21 cellular contexts compared by ENCODE assay signal in the genomic region with DNA sequence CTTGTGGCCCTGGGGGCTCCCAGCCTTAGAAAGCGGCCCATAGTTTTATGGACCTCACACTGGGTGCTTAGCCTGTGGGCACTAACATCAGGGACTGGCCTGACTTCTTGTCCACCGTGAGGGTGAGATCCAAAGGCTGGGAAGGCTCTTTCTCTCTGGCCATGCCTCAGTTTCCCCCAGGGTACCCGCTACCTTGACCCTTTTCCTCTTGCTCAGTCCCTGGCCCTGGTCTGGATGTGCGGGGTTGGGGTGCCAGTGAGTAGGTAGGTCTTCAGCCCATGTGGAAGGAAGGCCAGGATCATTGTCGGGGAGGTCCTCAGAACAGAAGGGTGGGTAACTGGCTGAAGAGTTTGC. TPM values are rescaled to one million over a fixed set of nuclear protein-coding genes. Genes with fewer than 3 reads are reported as not detected.
DNase-seq lines count a peak whose midpoint lies in the region; ATAC-seq, FAIRE-seq and TF ChIP-seq lines count a peak whose summit lies in the region.
"Had no signal": no experiment of that assay in that cellular context is flagged by ENCODE, and none has a peak within 500 bp of the region (broad histone marks: within the 10 kb centered on the region; RNA-seq: fewer than 3 reads in every experiment).

No MANE protein-coding gene starts in this region.

- POLR2A ChIA-PET in HepG2 (lab: Yijun Ruan, JAX), result no interaction called here

- H3K4me1 ChIP-seq in HepG2 (ENCODE audit: insufficient read depth, low read length), result peaks cover 14% of the 10 kb centered on the region
- peaks cover 0 to 12% (median 3%) of the 10 kb centered on the region in 4 donors for H3K4me1 ChIP-seq in right lobe of liver
- H3K4me1 ChIP-seq in RWPE2 (ENCODE audit: insufficient read depth, poor library complexity, severe bottlenecking), result no peaks in the 10 kb centered on the region
- H3K4me1 ChIP-seq: uterus had no signal

- intact Hi-C loops in HepG2 (cut with micrococcal nuclease; ENCODE audit: unreplicated experiment), result loop anchor here (2.0 to 5.0 kb wide), 4 partner anchors 32 to 87 kb away; a partner anchor contains a TSS
- intact Hi-C loops in right lobe of liver (cut with DNase I), result no loop called here

- CTCF ChIA-PET in HepG2 (lab: Yijun Ruan, JAX; ENCODE audit: low intra/inter-chr PET ratio, low total read pairs), result interaction anchor here (0.9 to 2.4 kb wide), 5 partner anchors 24 to 86 kb away, joined by 3 to 31 read pairs (median 4); a partner anchor contains a TSS

- H3K36me3 Mint-ChIP-seq in glutamatergic neuron (ENCODE audit: unreplicated experiment), result no peaks in the 10 kb centered on the region
- peaks cover 2 to 3% of the 10 kb centered on the region in 2 donors for H3K36me3 Mint-ChIP-seq in stimulated activated naive B cell treated with anti-CD40 and anti-IgM and Interleukin-4, amounts not matched to agents 10 μg/mL and 1 μg/mL and 100 μg/mL, for 72 hours
- H3K36me3 Mint-ChIP-seq: WTC11 had no signal

- no peak for TF ChIP-seq RAD21 in HepG2 (CRISPR knock-in tag; IDR thresholded peaks at IDR 0.05)

- peaks cover 6% of the 10 kb centered on the region for H3K9me3 Mint-ChIP-seq in glutamatergic neuron (ENCODE audit: unreplicated experiment)
- no peaks in the 10 kb centered on the region for H3K9me3 Mint-ChIP-seq in stimulated activated naive B cell treated with anti-CD40 and anti-IgM and Interleukin-4, amounts not matched to agents 10 μg/mL and 1 μg/mL and 100 μg/mL, for 72 hours
- H3K9me3 Mint-ChIP-seq: activated CD4-positive, alpha-beta memory T cell treated with anti-CD3 and anti-CD28 coated beads, Interleukin-2, amount 10 ng/mL, durations not matched to agents 7 days and 5 days; stimulated activated effector memory CD8-positive, alpha-beta T cell treated with anti-CD3 and anti-CD28 coated beads, Interleukin-12 subunit alpha, Interleukin-12 subunit beta, amount 100 ng/mL, for 72 hours had no signal

- H3K4me2 ChIP-seq in HepG2 (ENCODE audit: low read depth, low read length), result no peak overlapping the region
- H3K4me2 ChIP-seq: BLaER1 treated with 17β-estradiol and CSF1 and Interleukin-3, amounts not matched to agents 10 nM and 100 nM had no signal

- H3K4me3 ChIP-seq in HepG2 (replicated peaks in 1 of 3; ENCODE audit: insufficient read depth in 1 of 3, low read depth in 2 of 3, low read length in 3 of 3) (no peak overlapping the region), right lobe of liver (no peak overlapping the region), RWPE2 (ENCODE audit: severe bottlenecking) (no peak overlapping the region)
- H3K4me3 ChIP-seq: BLaER1 treated with 17β-estradiol and CSF1 and Interleukin-3, amounts not matched to agents 10 nM and 100 nM; Peyer's patch; psoas muscle; skin epidermis; uterus had no signal

- H3K27me3 ChIP-seq in HepG2 (ENCODE audit: control insufficient read depth in 1 of 2, insufficient read depth in 2 of 2, low read length in 2 of 2) (no peaks in the 10 kb centered on the region), right lobe of liver (no peaks in the 10 kb centered on the region), RWPE2 (ENCODE audit: insufficient read depth, poor library complexity, severe bottlenecking) (no peaks in the 10 kb centered on the region)
- H3K27me3 ChIP-seq: BLaER1 treated with 17β-estradiol and CSF1 and Interleukin-3, amounts not matched to agents 10 nM and 100 nM; Peyer's patch; uterus had no signal

- 53% methylated on average over 3 of the region's 5 CpGs for whole genome bisulfite sequencing in HepG2 (ENCODE audit: low lambda C conversion rate)
- WGBS in right lobe of liver (ENCODE audit: insufficient coverage, low coverage, low lambda C conversion rate, missing lambda C conversion rate), result 6% methylated on average over 2 of the region's 5 CpGs

- no peaks in the 10 kb centered on the region for H3K4me1 Mint-ChIP-seq in glutamatergic neuron (ENCODE audit: low read depth, unreplicated experiment)
- H3K4me1 Mint-ChIP-seq in stimulated activated naive B cell treated with anti-CD40 and anti-IgM and Interleukin-4, amounts not matched to agents 10 μg/mL and 1 μg/mL and 100 μg/mL, for 72 hours, result peaks cover 21 to 27% of the 10 kb centered on the region in 2 donors

- in situ Hi-C loops in HepG2 (cut with HindIII; ENCODE audit: extremely low pct_ligation_motif_present, low pct_unique_long_range_greater_than_20kb), result loop anchor here (5.0 kb wide), 2 partner anchors 37 to 88 kb away; no protein-coding TSS in a partner anchor

- peaks cover 5% of the 10 kb centered on the region for H3K79me2 ChIP-seq in HepG2 (ENCODE audit: insufficient read depth, low read length)

- ATAC-seq in HepG2 (no peak), right lobe of liver (no peak), RWPE2 (ENCODE audit: low read depth) (no peak), GM21381 (IDR thresholded peaks at IDR 0.05; ENCODE audit: unreplicated experiment) (no peak)
- no peak for ATAC-seq in stimulated activated naive B cell treated with anti-CD40 and anti-IgM and Interleukin-4, amounts not matched to agents 10 μg/mL and 1 μg/mL and 100 μg/mL, for 72 hours (replicated peaks)

- no peak overlapping the region for H3K27ac Mint-ChIP-seq in glutamatergic neuron (ENCODE audit: unreplicated experiment)
- peak overlapping the region; percentile 28 for H3K27ac Mint-ChIP-seq in stimulated activated naive B cell treated with anti-CD40 and anti-IgM and Interleukin-4, amounts not matched to agents 10 μg/mL and 1 μg/mL and 100 μg/mL, for 72 hours
- H3K27ac Mint-ChIP-seq: activated CD4-positive, alpha-beta memory T cell treated with anti-CD3 and anti-CD28 coated beads, Interleukin-2, amount 10 ng/mL, durations not matched to agents 7 days and 5 days; stimulated activated effector memory CD8-positive, alpha-beta T cell treated with anti-CD3 and anti-CD28 coated beads, Interleukin-12 subunit alpha, Interleukin-12 subunit beta, amount 100 ng/mL, for 72 hours; WTC11 had no signal

- H3K27ac ChIP-seq in HepG2 (ENCODE audit: extremely low read length, insufficient read depth, low read length), result no peak overlapping the region
- no peak overlapping the region for H3K27ac ChIP-seq in right lobe of liver
- no peak overlapping the region for H3K27ac ChIP-seq in RWPE2 (ENCODE audit: poor library complexity, severe bottlenecking)
- H3K27ac ChIP-seq: BLaER1 treated with 17β-estradiol and CSF1 and Interleukin-3, amounts not matched to agents 10 nM and 100 nM; Peyer's patch; psoas muscle; skin epidermis; uterus had no signal

- TF ChIP-seq CTCF in HepG2 (CRISPR knock-in tag; IDR thresholded peaks at IDR 0.05) (no peak), right lobe of liver (IDR thresholded peaks at IDR 0.05) (no peak), RWPE2 (IDR thresholded peaks at IDR 0.05; ENCODE audit: poor library complexity, severe bottlenecking) (peak; percentile 67), glutamatergic neuron (IDR thresholded peaks at IDR 0.05; ENCODE audit: partially characterized antibody, unreplicated experiment) (peak; percentile 43)

- BruUV-seq in HepG2 (replicated peaks; lab: Mats Ljungman, UMichigan), result no TSS peak

- DNase-seq in HepG2 (ENCODE audit: low spot score) (no peak), right lobe of liver (no peak), RWPE2 (ENCODE audit: low spot score) (no peak), glutamatergic neuron (no peak), NCI-H1694 treated with DMSO at 0.1 percent for 48 hours (lab: John Stamatoyannopoulos, UW) (no peak), HUDEP-2 (lab: John Stamatoyannopoulos, UW; ENCODE audit: unreplicated experiment in 76 of 76) (no peak)
- no peak for DNase-seq in stimulated activated naive B cell treated with anti-CD40 and anti-IgM and Interleukin-4, amounts not matched to agents 10 μg/mL and 1 μg/mL and 100 μg/mL, for 72 hours
- DNase-seq: NCI-H2081 treated with DMSO at 0.1 percent for 48 hours had no signal

- peaks cover 9% of the 10 kb centered on the region for H3K27me3 Mint-ChIP-seq in glutamatergic neuron (ENCODE audit: unreplicated experiment)
- H3K27me3 Mint-ChIP-seq in stimulated activated naive B cell treated with anti-CD40 and anti-IgM and Interleukin-4, amounts not matched to agents 10 μg/mL and 1 μg/mL and 100 μg/mL, for 72 hours, result peaks cover 0 to 5% of the 10 kb centered on the region in 2 donors
- H3K27me3 Mint-ChIP-seq: activated CD4-positive, alpha-beta memory T cell treated with anti-CD3 and anti-CD28 coated beads, Interleukin-2, amount 10 ng/mL, durations not matched to agents 7 days and 5 days had no signal

- H3K36me3 ChIP-seq in HepG2 (replicated peaks in 1 of 2; ENCODE audit: control insufficient read depth in 1 of 2, insufficient read depth in 2 of 2, low read length in 2 of 2) (no peaks in the 10 kb centered on the region), right lobe of liver (no peaks in the 10 kb centered on the region), RWPE2 (ENCODE audit: low read depth) (peaks cover 4% of the 10 kb centered on the region; the same call in 1 of the 2 replicates)
- H3K36me3 ChIP-seq: BLaER1 treated with 17β-estradiol and CSF1 and Interleukin-3, amounts not matched to agents 10 nM and 100 nM; Peyer's patch; uterus had no signal

- H4K20me1 ChIP-seq in HepG2 (ENCODE audit: insufficient read depth, low read length), result no peaks in the 10 kb centered on the region
- H4K20me1 ChIP-seq: BLaER1 treated with 17β-estradiol and CSF1 and Interleukin-3, amounts not matched to agents 10 nM and 100 nM had no signal

- no peak overlapping the region for H3K4me3 Mint-ChIP-seq in glutamatergic neuron (ENCODE audit: unreplicated experiment)
- no peak overlapping the region for H3K4me3 Mint-ChIP-seq in stimulated activated naive B cell treated with anti-CD40 and anti-IgM and Interleukin-4, amounts not matched to agents 10 μg/mL and 1 μg/mL and 100 μg/mL, for 72 hours
- H3K4me3 Mint-ChIP-seq: activated CD4-positive, alpha-beta memory T cell treated with anti-CD3 and anti-CD28 coated beads, Interleukin-2, amount 10 ng/mL, durations not matched to agents 7 days and 5 days; stimulated activated effector memory CD8-positive, alpha-beta T cell treated with anti-CD3 and anti-CD28 coated beads, Interleukin-12 subunit alpha, Interleukin-12 subunit beta, amount 100 ng/mL, for 72 hours; WTC11 had no signal

- TF ChIP-seq POLR2A in HepG2 (IDR thresholded peaks at IDR 0.05; ENCODE audit: insufficient read depth in 1 of 2, low read depth in 2 of 2, low read length in 2 of 2) (no peak), right lobe of liver (IDR thresholded peaks at IDR 0.05) (no peak)

- no peak for TF ChIP-seq EP300 in HepG2 (IDR thresholded peaks at IDR 0.05; ENCODE audit: low read depth in 2 of 2, low read length in 2 of 2)
- no peak for TF ChIP-seq EP300 in HepG2 (CRISPR knock-in tag; IDR thresholded peaks at IDR 0.05; ENCODE audit: borderline replicate concordance)

- H3K9ac ChIP-seq in HepG2 (ENCODE audit: insufficient read depth, low read depth, low read length), result no peak overlapping the region
- H3K9ac ChIP-seq: BLaER1 treated with 17β-estradiol and CSF1 and Interleukin-3, amounts not matched to agents 10 nM and 100 nM had no signal

- no peak overlapping the region for H2AFZ ChIP-seq in HepG2 (ENCODE audit: low read length)

- H3K9me3 ChIP-seq in HepG2 (ENCODE audit: low read length) (no peaks in the 10 kb centered on the region), right lobe of liver (no peaks in the 10 kb centered on the region), RWPE2 (ENCODE audit: severe bottlenecking) (no peaks in the 10 kb centered on the region)
- H3K9me3 ChIP-seq: BLaER1 treated with 17β-estradiol and CSF1 and Interleukin-3, amounts not matched to agents 10 nM and 100 nM; Peyer's patch; psoas muscle; uterus had no signal

- FAIRE-seq in HepG2 (lab: Jason Lieb, UNC), result no peak

RNA-seq across cellular contexts. Expression of a gene that starts 1.6 kb away (rescaled TPM):
- 10.3 and 25.9 TPM in 2 replicates for total RNA-seq in HepG2 (2016; rRNA removed; fragmentation: Illumina TruSeq; extraction: Trizol)
- 8.7 and 12.1 TPM in 2 replicates for total RNA-seq in HepG2 (2016; cell fraction: cytosol; rRNA removed; fragmentation: Illumina TruSeq; extraction: Trizol; ENCODE audit: low read depth)
- 7.7 and 28.3 TPM in 2 replicates for total RNA-seq in HepG2 (2016; cell fraction: insoluble cytoplasmic fraction; rRNA removed; fragmentation: Illumina TruSeq; extraction: Trizol)
- 7.4 and 8.8 TPM in 2 replicates for total RNA-seq in HepG2 (2016; cell fraction: membrane; rRNA removed; fragmentation: Illumina TruSeq; extraction: Trizol)
- 36.6 and 39.6 TPM in 2 replicates for total RNA-seq in HepG2 (2016; cell fraction: nucleus; rRNA removed; fragmentation: Illumina TruSeq; extraction: Trizol)
- polyA plus RNA-seq in HepG2 (2011; rRNA removed), result 31.4 and 42.7 TPM in 2 replicates
- polyA plus RNA-seq in HepG2 (2011; cell fraction: cytosol; rRNA removed), result 22.8 and 35.4 TPM in 2 replicates
- polyA plus RNA-seq in HepG2 (2011; cell fraction: nucleus; rRNA removed), result 190 and 235 TPM in 2 replicates
- 15.9 and 23.9 TPM in 2 replicates for polyA plus RNA-seq in HepG2 (2012)
- polyA plus RNA-seq in HepG2 (2016; cell fraction: cytosol; fragmentation: Illumina TruSeq; extraction: Trizol; ENCODE audit: low read depth), result 6.6 and 8.6 TPM in 2 replicates
- polyA plus RNA-seq in HepG2 (2016; cell fraction: insoluble cytoplasmic fraction; fragmentation: Illumina TruSeq; extraction: Trizol; ENCODE audit: low read depth), result 8.4 and 9.9 TPM in 2 replicates
- 8.4 and 9.5 TPM in 2 replicates for polyA plus RNA-seq in HepG2 (2016; cell fraction: membrane; fragmentation: Illumina TruSeq; extraction: Trizol; ENCODE audit: low read depth)
- 56.7 and 60.0 TPM in 2 replicates for polyA plus RNA-seq in HepG2 (2016; cell fraction: nucleus; fragmentation: Illumina TruSeq; extraction: Trizol; ENCODE audit: insufficient read depth, low read depth)
- polyA minus RNA-seq in HepG2 (2011; rRNA and poly(A)+ RNA removed; ENCODE audit: low replicate concordance), result 88.8 and 105 TPM in 2 replicates
- 24.3 and 32.2 TPM in 2 replicates for polyA minus RNA-seq in HepG2 (2011; cell fraction: cytosol; rRNA and poly(A)+ RNA removed)
- 57.3 and 75.8 TPM in 2 replicates for polyA minus RNA-seq in HepG2 (2011; cell fraction: nucleus; rRNA and poly(A)+ RNA removed)
- 10 to 100 TPM; 20.2 to 29.4 (median 22.2) TPM for total RNA-seq in right lobe of liver
- 16.2 TPM for total RNA-seq in glutamatergic neuron (ENCODE audit: unreplicated experiment)

RNA-seq across cellular contexts. Expression of a gene that starts 30.2 kb away (rescaled TPM):
- total RNA-seq in HepG2 (2016; rRNA removed; fragmentation: Illumina TruSeq; extraction: Trizol), result 0.44 and 1.2 TPM in 2 replicates
- total RNA-seq in HepG2 (2016; cell fraction: cytosol; rRNA removed; fragmentation: Illumina TruSeq; extraction: Trizol; ENCODE audit: low read depth), result 0.81 and 1.1 TPM in 2 replicates
- 0.41 TPM in 1 of 2 replicates, not detected in the other for total RNA-seq in HepG2 (2016; cell fraction: insoluble cytoplasmic fraction; rRNA removed; fragmentation: Illumina TruSeq; extraction: Trizol)
- 0.46 and 1.8 TPM in 2 replicates for total RNA-seq in HepG2 (2016; cell fraction: membrane; rRNA removed; fragmentation: Illumina TruSeq; extraction: Trizol)
- 0.81 and 1.6 TPM in 2 replicates for total RNA-seq in HepG2 (2016; cell fraction: nucleus; rRNA removed; fragmentation: Illumina TruSeq; extraction: Trizol)
- polyA plus RNA-seq in HepG2 (2011; rRNA removed), result 1.7 and 2.3 TPM in 2 replicates
- polyA plus RNA-seq in HepG2 (2011; cell fraction: cytosol; rRNA removed), result 2.1 and 2.9 TPM in 2 replicates
- polyA plus RNA-seq in HepG2 (2011; cell fraction: nucleus; rRNA removed), result 4.0 and 4.5 TPM in 2 replicates
- polyA plus RNA-seq in HepG2 (2012), result 2.2 and 4.4 TPM in 2 replicates
- polyA plus RNA-seq in HepG2 (2016; cell fraction: cytosol; fragmentation: Illumina TruSeq; extraction: Trizol; ENCODE audit: low read depth), result 0.86 and 1.1 TPM in 2 replicates
- 0.42 and 1.8 TPM in 2 replicates for polyA plus RNA-seq in HepG2 (2016; cell fraction: insoluble cytoplasmic fraction; fragmentation: Illumina TruSeq; extraction: Trizol; ENCODE audit: low read depth)
- polyA plus RNA-seq in HepG2 (2016; cell fraction: membrane; fragmentation: Illumina TruSeq; extraction: Trizol; ENCODE audit: low read depth), result 0.38 and 1.1 TPM in 2 replicates
- polyA plus RNA-seq in HepG2 (2016; cell fraction: nucleus; fragmentation: Illumina TruSeq; extraction: Trizol; ENCODE audit: insufficient read depth, low read depth), result 2.1 and 3.9 TPM in 2 replicates
- polyA minus RNA-seq in HepG2 (2011; rRNA and poly(A)+ RNA removed; ENCODE audit: low replicate concordance), result 0.33 and 1.1 TPM in 2 replicates
- 1.2 TPM in 1 of 2 replicates, not detected in the other for polyA minus RNA-seq in HepG2 (2011; cell fraction: cytosol; rRNA and poly(A)+ RNA removed)
- polyA minus RNA-seq in HepG2 (2011; cell fraction: nucleus; rRNA and poly(A)+ RNA removed), result 1.4 and 2.0 TPM in 2 replicates
- 1 to 10 TPM in 2 of 6 experiments, under 1 TPM in 2, not detected in 2; 0.24 to 2.1 (median 0.97) TPM for total RNA-seq in right lobe of liver
- total RNA-seq in glutamatergic neuron (ENCODE audit: unreplicated experiment), result 1.7 TPM
- total RNA-seq: dermis microvascular lymphatic vessel endothelial cell, HT1080, SK-MEL-5, temporal lobe had no signal

RNA-seq across cellular contexts. Expression of a gene that starts 52.1 kb away (rescaled TPM):
- total RNA-seq in HepG2 (2016; rRNA removed; fragmentation: Illumina TruSeq; extraction: Trizol) (13.3 and 16.8 TPM in 2 replicates), right lobe of liver (10 to 100 TPM in 3 of 6 experiments, 1 to 10 TPM in 3; 6.0 to 12.2 (median 9.8) TPM), glutamatergic neuron (ENCODE audit: unreplicated experiment) (20.5 TPM)
- total RNA-seq in HepG2 (2016; cell fraction: cytosol; rRNA removed; fragmentation: Illumina TruSeq; extraction: Trizol; ENCODE audit: low read depth), result 5.8 and 6.2 TPM in 2 replicates
- 10.7 and 12.4 TPM in 2 replicates for total RNA-seq in HepG2 (2016; cell fraction: insoluble cytoplasmic fraction; rRNA removed; fragmentation: Illumina TruSeq; extraction: Trizol)
- total RNA-seq in HepG2 (2016; cell fraction: membrane; rRNA removed; fragmentation: Illumina TruSeq; extraction: Trizol), result 9.4 and 12.2 TPM in 2 replicates
- total RNA-seq in HepG2 (2016; cell fraction: nucleus; rRNA removed; fragmentation: Illumina TruSeq; extraction: Trizol), result 7.5 TPM in 2 replicates
- 9.6 and 9.9 TPM in 2 replicates for polyA plus RNA-seq in HepG2 (2011; rRNA removed)
- 5.5 and 9.4 TPM in 2 replicates for polyA plus RNA-seq in HepG2 (2011; cell fraction: cytosol; rRNA removed)
- polyA plus RNA-seq in HepG2 (2011; cell fraction: nucleus; rRNA removed), result 19.1 and 20.9 TPM in 2 replicates
- polyA plus RNA-seq in HepG2 (2012), result 5.3 and 5.7 TPM in 2 replicates
- polyA plus RNA-seq in HepG2 (2016; cell fraction: cytosol; fragmentation: Illumina TruSeq; extraction: Trizol; ENCODE audit: low read depth), result 6.8 and 7.0 TPM in 2 replicates
- polyA plus RNA-seq in HepG2 (2016; cell fraction: insoluble cytoplasmic fraction; fragmentation: Illumina TruSeq; extraction: Trizol; ENCODE audit: low read depth), result 16.4 and 17.7 TPM in 2 replicates
- polyA plus RNA-seq in HepG2 (2016; cell fraction: membrane; fragmentation: Illumina TruSeq; extraction: Trizol; ENCODE audit: low read depth), result 10.7 and 11.7 TPM in 2 replicates
- polyA plus RNA-seq in HepG2 (2016; cell fraction: nucleus; fragmentation: Illumina TruSeq; extraction: Trizol; ENCODE audit: insufficient read depth, low read depth), result 17.6 and 20.8 TPM in 2 replicates
- polyA minus RNA-seq in HepG2 (2011; rRNA and poly(A)+ RNA removed; ENCODE audit: low replicate concordance), result 13.1 and 33.4 TPM in 2 replicates
- polyA minus RNA-seq in HepG2 (2011; cell fraction: cytosol; rRNA and poly(A)+ RNA removed), result 2.3 and 3.9 TPM in 2 replicates
- polyA minus RNA-seq in HepG2 (2011; cell fraction: nucleus; rRNA and poly(A)+ RNA removed), result 6.1 and 9.5 TPM in 2 replicates

RNA-seq across cellular contexts. Expression of a gene that starts 52.2 kb away (rescaled TPM):
- 80.7 and 83.1 TPM in 2 replicates for total RNA-seq in HepG2 (2016; rRNA removed; fragmentation: Illumina TruSeq; extraction: Trizol)
- total RNA-seq in HepG2 (2016; cell fraction: cytosol; rRNA removed; fragmentation: Illumina TruSeq; extraction: Trizol; ENCODE audit: low read depth), result 25.6 and 30.2 TPM in 2 replicates
- total RNA-seq in HepG2 (2016; cell fraction: insoluble cytoplasmic fraction; rRNA removed; fragmentation: Illumina TruSeq; extraction: Trizol), result 80.2 and 88.4 TPM in 2 replicates
- 35.6 and 40.8 TPM in 2 replicates for total RNA-seq in HepG2 (2016; cell fraction: membrane; rRNA removed; fragmentation: Illumina TruSeq; extraction: Trizol)
- 38.1 and 49.9 TPM in 2 replicates for total RNA-seq in HepG2 (2016; cell fraction: nucleus; rRNA removed; fragmentation: Illumina TruSeq; extraction: Trizol)
- 49.9 and 56.1 TPM in 2 replicates for polyA plus RNA-seq in HepG2 (2011; rRNA removed)
- polyA plus RNA-seq in HepG2 (2011; cell fraction: cytosol; rRNA removed), result 34.1 and 52.6 TPM in 2 replicates
- 142 and 154 TPM in 2 replicates for polyA plus RNA-seq in HepG2 (2011; cell fraction: nucleus; rRNA removed)
- 34.7 and 59.7 TPM in 2 replicates for polyA plus RNA-seq in HepG2 (2012)
- polyA plus RNA-seq in HepG2 (2016; cell fraction: cytosol; fragmentation: Illumina TruSeq; extraction: Trizol; ENCODE audit: low read depth), result 20.9 and 21.7 TPM in 2 replicates
- 76.4 and 82.0 TPM in 2 replicates for polyA plus RNA-seq in HepG2 (2016; cell fraction: insoluble cytoplasmic fraction; fragmentation: Illumina TruSeq; extraction: Trizol; ENCODE audit: low read depth)
- polyA plus RNA-seq in HepG2 (2016; cell fraction: membrane; fragmentation: Illumina TruSeq; extraction: Trizol; ENCODE audit: low read depth), result 22.9 and 31.4 TPM in 2 replicates
- polyA plus RNA-seq in HepG2 (2016; cell fraction: nucleus; fragmentation: Illumina TruSeq; extraction: Trizol; ENCODE audit: insufficient read depth, low read depth), result 69.3 and 92.4 TPM in 2 replicates
- polyA minus RNA-seq in HepG2 (2011; rRNA and poly(A)+ RNA removed; ENCODE audit: low replicate concordance), result 45.6 and 94.4 TPM in 2 replicates
- polyA minus RNA-seq in HepG2 (2011; cell fraction: cytosol; rRNA and poly(A)+ RNA removed), result 17.8 and 18.0 TPM in 2 replicates
- 29.1 and 32.6 TPM in 2 replicates for polyA minus RNA-seq in HepG2 (2011; cell fraction: nucleus; rRNA and poly(A)+ RNA removed)
- total RNA-seq in right lobe of liver, result 10 to 100 TPM; 13.8 to 21.2 (median 17.3) TPM
- 73.5 TPM for total RNA-seq in glutamatergic neuron (ENCODE audit: unreplicated experiment)

Comparison
In these comparisons a context has a peak if more than half of its experiments do, and no peak if none do; other contexts are left out.
1. CTCF ChIP-seq: peak in RWPE2 (single experiment) and glutamatergic neuron (single experiment); none in HepG2 (single experiment) and right lobe of liver (0 of 4).